27 cellular contexts compared by ENCODE assay signal in the genomic region with DNA sequence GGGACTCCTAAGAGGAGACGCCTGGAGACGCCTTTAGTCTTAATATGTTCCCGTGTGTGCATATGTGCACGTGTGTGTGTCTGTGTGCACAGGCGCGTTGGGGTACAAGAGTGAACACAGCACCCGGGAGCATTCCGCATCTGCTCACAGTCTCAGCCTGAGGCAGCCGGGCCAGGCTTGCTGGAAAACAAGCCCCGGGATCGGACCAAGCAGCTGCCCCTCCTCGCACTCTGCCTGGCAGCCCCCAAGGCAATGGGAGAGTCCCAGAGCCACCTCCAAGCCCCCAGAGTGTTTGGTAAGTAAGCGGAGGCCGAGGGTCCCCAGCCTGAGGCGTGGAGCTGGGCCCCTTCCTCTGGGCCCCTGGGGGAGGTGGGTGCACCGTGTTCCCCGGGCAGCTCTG.
"Had no signal": no experiment of that assay in that cellular context is flagged by ENCODE, and none has a peak within 500 bp of the region (broad histone marks: within the 10 kb centered on the region; RNA-seq: fewer than 3 reads in every experiment).

No MANE protein-coding gene starts in this region.

- H3K4me2 ChIP-seq: neural progenitor cell, smooth muscle cell had no signal

- H3K36me3 ChIP-seq: neural progenitor cell, neutrophil, pancreas, prostate gland, spleen, stomach, thoracic aorta, thyroid gland, tibial nerve, upper lobe of left lung, vagina had no signal

- FAIRE-seq: pancreas, urothelium cell line had no signal

- H3K9ac ChIP-seq: neural progenitor cell had no signal

- H3K27ac ChIP-seq: neural progenitor cell, neutrophil, pancreas, prostate gland, skin epidermis, spleen, stomach, thoracic aorta, thyroid gland, vagina had no signal

- H2AFZ ChIP-seq: neural progenitor cell had no signal

- DNase-seq: naive thymus-derived CD4-positive, alpha-beta T cell; natural killer cell; nucleus accumbens; pancreas; right cardiac atrium; spleen; stimulated activated CD4-positive, alpha-beta T cell treated with anti-CD3 and anti-CD28 coated beads, Interleukin-12 subunit alpha, Interleukin-12 subunit beta, amount 100 ng/mL, for 4 hours; stimulated activated CD4-positive, alpha-beta T cell treated with anti-CD3 and anti-CD28 coated beads, Interleukin-1b, Interleukin-23, amount 100 ng/mL, for 48 hours; stimulated activated CD4-positive, alpha-beta T cell treated with anti-CD3 and anti-CD28 coated beads, Interleukin-4, amount 100 ng/mL, for 1 hour; stimulated activated CD4-positive, alpha-beta T cell treated with anti-CD3 and anti-CD28 coated beads, Interleukin-4, amount 100 ng/mL, for 4 hours; stimulated activated naive B cell treated with anti-CD40 and anti-IgM and Interleukin-4, amounts not matched to agents 10 μg/mL and 1 μg/mL and 100 μg/mL, for 72 hours; stimulated activated naive CD4-positive, alpha-beta T cell treated with Interleukin-2 at 50 U/mL for 16 hours; stomach; thyroid gland; trophoblast cell had no signal

- H3K4me3 ChIP-seq: neural progenitor cell, pancreas, prostate gland, skin epidermis, smooth muscle cell, spleen, stomach, thoracic aorta, thyroid gland, tibial nerve, upper lobe of left lung, vagina had no signal

- H3K9me3 ChIP-seq: neutrophil, pancreas, prostate gland, spleen, stomach, thoracic aorta, thyroid gland, tibial nerve, upper lobe of left lung, vagina had no signal

- ATAC-seq: naive thymus-derived CD4-positive, alpha-beta T cell; natural killer cell; pancreas; right cardiac atrium; sciatic nerve; stimulated activated effector memory CD8-positive, alpha-beta T cell treated with anti-CD3 and anti-CD28 coated beads, Interleukin-12 subunit alpha, Interleukin-12 subunit beta, amount 100 ng/mL, for 72 hours; stimulated activated naive B cell treated with anti-CD40 and anti-IgM and Interleukin-4, amounts not matched to agents 10 μg/mL and 1 μg/mL and 100 μg/mL, for 72 hours had no signal

- H3K27me3 ChIP-seq: neural progenitor cell, thyroid gland, tibial nerve, upper lobe of left lung, vagina had no signal
